Comparison of ENCODE assay signal across 12 cellular contexts in the genomic region with DNA sequence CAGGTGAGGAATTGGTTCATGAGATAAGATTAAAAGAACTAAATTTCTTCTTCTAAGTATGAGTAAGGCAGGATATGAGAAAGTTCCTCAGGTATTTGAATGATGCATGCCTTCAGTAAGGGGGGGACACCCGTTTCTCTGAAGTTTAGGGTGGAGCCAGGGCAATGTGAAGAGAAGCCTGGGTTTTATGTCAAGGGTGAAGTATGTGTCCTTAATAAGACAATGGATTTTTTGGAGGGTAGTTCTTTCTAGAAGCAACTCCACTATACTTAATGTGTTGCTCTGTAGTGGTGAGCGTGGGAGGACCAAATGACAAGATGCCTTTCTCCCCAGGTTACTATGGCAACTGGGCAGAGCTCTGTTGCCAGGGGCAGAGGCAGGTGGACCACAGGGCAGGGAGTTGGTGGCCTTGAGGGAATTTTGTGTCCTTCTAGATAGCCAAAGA. TPM values are rescaled to one million over a fixed set of nuclear protein-coding genes. Genes with fewer than 3 reads are reported as not detected.
DNase-seq lines count a peak whose midpoint lies in the region; ATAC-seq and TF ChIP-seq lines count a peak whose summit lies in the region.
"Had no signal": no experiment of that assay in that cellular context is flagged by ENCODE, and none has a peak within 500 bp of the region (broad histone marks: within the 10 kb centered on the region; RNA-seq: fewer than 3 reads in every experiment).

No MANE protein-coding gene starts in this region.

- no peak for TF ChIP-seq CTCF in PC-3 (conservative IDR thresholded peaks at IDR 0.05; ENCODE audit: low read depth, low read length)
- no peak for TF ChIP-seq CTCF in epithelial cell of esophagus (IDR thresholded peaks at IDR 0.05; ENCODE audit: insufficient read depth, low read depth, low read length, missing control alignments)
- TF ChIP-seq CTCF in gastrocnemius medialis (IDR thresholded peaks at IDR 0.05 in 4 of 5, conservative IDR thresholded peaks at IDR 0.05 in 1 of 5): no peak
- TF ChIP-seq CTCF in CD8-positive, alpha-beta T cell (IDR thresholded peaks at IDR 0.05): no peak

- H3F3A ChIP-seq in PC-3 (ENCODE audit: low read length, unreplicated experiment): peaks cover 4% of the 10 kb centered on the region

- peak overlapping the region; percentile 80 for H3K27ac ChIP-seq in PC-3 (ENCODE audit: low read length)
- H3K27ac ChIP-seq in gastrocnemius medialis: peak overlapping the region in 1 of 4 donors; percentile 5
- no peak overlapping the region for H3K27ac ChIP-seq in CD8-positive, alpha-beta T cell (ENCODE audit: low read depth, low read length)
- H3K27ac ChIP-seq: C4-2B had no signal

- intact Hi-C loops in activated CD4-positive, alpha-beta memory T cell treated with anti-CD3 and anti-CD28 coated beads for 36 hours (cut with micrococcal nuclease): no loop called here
- intact Hi-C loops in PC-3 (cut with micrococcal nuclease): loop anchor here (1.0 to 2.0 kb wide), 3 partner anchors 14 to 60 kb away; no protein-coding TSS in a partner anchor
- intact Hi-C loops in sciatic nerve (cut with DNase I): no loop called here
- intact Hi-C loops in gastrocnemius medialis (cut with DNase I; ENCODE audit: low total_unique reads): loop anchor here (5.0 kb wide), 1 partner anchor 41 kb away; no protein-coding TSS in a partner anchor
- intact Hi-C loops in CD8-positive, alpha-beta T cell (cut with DNase I, micrococcal nuclease): no loop called here

- no peak overlapping the region for H2AFZ ChIP-seq in PC-3 (ENCODE audit: low read length)

- H3K27me3 ChIP-seq in PC-3 (ENCODE audit: low read length) (no peaks in the 10 kb centered on the region), gastrocnemius medialis (no peaks in the 10 kb centered on the region)
- H3K27me3 ChIP-seq in CD8-positive, alpha-beta T cell (ENCODE audit: insufficient read depth, low read length): no peaks in the 10 kb centered on the region

- H3K4me3 Mint-ChIP-seq in activated CD4-positive, alpha-beta memory T cell treated with anti-CD3 and anti-CD28 coated beads for 36 hours: no peak overlapping the region
- H3K4me3 Mint-ChIP-seq in activated CD4-positive, alpha-beta memory T cell treated with anti-CD3 and anti-CD28 coated beads, Interleukin-2, amount 10 ng/mL, durations not matched to agents 7 days and 5 days: no peak overlapping the region
- no peak overlapping the region for H3K4me3 Mint-ChIP-seq in CD8-positive, alpha-beta T cell
- H3K4me3 Mint-ChIP-seq: naive thymus-derived CD8-positive, alpha-beta T cell had no signal

- ATAC-seq in PC-3 (peak; percentile 90), sciatic nerve (peak; percentile 10), gastrocnemius medialis (no peak)
- no peak for ATAC-seq in CD8-positive, alpha-beta T cell
- ATAC-seq: naive thymus-derived CD8-positive, alpha-beta T cell had no signal

- H3K9me3 ChIP-seq in PC-3 (ENCODE audit: low read length) (no peaks in the 10 kb centered on the region), gastrocnemius medialis (no peaks in the 10 kb centered on the region)
- H3K9me3 ChIP-seq in CD8-positive, alpha-beta T cell (ENCODE audit: low read length): no peaks in the 10 kb centered on the region

- H3K36me3 ChIP-seq in PC-3 (ENCODE audit: low read depth, low read length) (peaks cover 47% of the 10 kb centered on the region), gastrocnemius medialis (no peaks in the 10 kb centered on the region)
- no peaks in the 10 kb centered on the region for H3K36me3 ChIP-seq in CD8-positive, alpha-beta T cell (ENCODE audit: insufficient read depth, low read length)

- no TSS peak for BruUV-seq in PC-3 (replicated peaks; lab: Mats Ljungman, UMichigan)

- in situ Hi-C loops in gastrocnemius medialis (cut with MboI; ENCODE audit: low sequenced_read_pairs in 4 of 4): no loop called here

- peaks cover 90% of the 10 kb centered on the region for H3K79me2 ChIP-seq in PC-3 (ENCODE audit: low read length)

- H3K9me3 Mint-ChIP-seq in activated CD4-positive, alpha-beta memory T cell treated with anti-CD3 and anti-CD28 coated beads for 36 hours: no peaks in the 10 kb centered on the region
- H3K9me3 Mint-ChIP-seq in activated CD4-positive, alpha-beta memory T cell treated with anti-CD3 and anti-CD28 coated beads, Interleukin-2, amount 10 ng/mL, durations not matched to agents 7 days and 5 days: no peaks in the 10 kb centered on the region
- no peaks in the 10 kb centered on the region for H3K9me3 Mint-ChIP-seq in CD8-positive, alpha-beta T cell

- H4K20me1 ChIP-seq in PC-3 (ENCODE audit: low read length): no peaks in the 10 kb centered on the region

- POLR2A ChIA-PET in activated CD4-positive, alpha-beta memory T cell treated with anti-CD3 and anti-CD28 coated beads for 36 hours (lab: Charles Lee): no interaction called here
- POLR2A ChIA-PET in activated CD4-positive, alpha-beta memory T cell treated with anti-CD3 and anti-CD28 coated beads, Interleukin-2, amount 10 ng/mL, durations not matched to agents 7 days and 5 days (lab: Charles Lee): no interaction called here
- POLR2A ChIA-PET in PC-3 (lab: Charles Lee; ENCODE audit: unreplicated experiment): no interaction called here
- POLR2A ChIA-PET in CD8-positive, alpha-beta T cell (lab: Charles Lee): no interaction called here

- CTCF ChIA-PET in activated CD4-positive, alpha-beta memory T cell treated with anti-CD3 and anti-CD28 coated beads for 36 hours (lab: Charles Lee): interaction anchor here (1.0 kb wide), 1 partner anchor 236 kb away, joined by 3 read pairs; no protein-coding TSS in a partner anchor
- CTCF ChIA-PET in activated CD4-positive, alpha-beta memory T cell treated with anti-CD3 and anti-CD28 coated beads, Interleukin-2, amount 10 ng/mL, durations not matched to agents 7 days and 5 days (lab: Charles Lee): interaction anchor here (1.1 kb wide), 1 partner anchor 111 kb away, joined by 3 read pairs; no protein-coding TSS in a partner anchor
- CTCF ChIA-PET in PC-3 (lab: Charles Lee): no interaction called here
- CTCF ChIA-PET in CD8-positive, alpha-beta T cell (lab: Charles Lee): no interaction called here

- H3K9ac ChIP-seq in PC-3 (ENCODE audit: low read length): peak overlapping the region; percentile 6; the same call in 1 of the 2 replicates

- no peak overlapping the region for H3K27ac Mint-ChIP-seq in activated CD4-positive, alpha-beta memory T cell treated with anti-CD3 and anti-CD28 coated beads for 36 hours
- no peak overlapping the region for H3K27ac Mint-ChIP-seq in activated CD4-positive, alpha-beta memory T cell treated with anti-CD3 and anti-CD28 coated beads, Interleukin-2, amount 10 ng/mL, durations not matched to agents 7 days and 5 days
- H3K27ac Mint-ChIP-seq in CD8-positive, alpha-beta T cell: no peak overlapping the region
- H3K27ac Mint-ChIP-seq: naive thymus-derived CD8-positive, alpha-beta T cell had no signal

- H3K4me3 ChIP-seq in PC-3 (ENCODE audit: low read length) (no peak overlapping the region), epithelial cell of esophagus (ENCODE audit: low read length) (no peak overlapping the region), gastrocnemius medialis (no peak overlapping the region)
- no peak overlapping the region for H3K4me3 ChIP-seq in CD8-positive, alpha-beta T cell (ENCODE audit: low read depth, low read length)

- H3K4me1 Mint-ChIP-seq in activated CD4-positive, alpha-beta memory T cell treated with anti-CD3 and anti-CD28 coated beads for 36 hours (ENCODE audit: low read depth): peaks cover 10% of the 10 kb centered on the region
- peaks cover 26% of the 10 kb centered on the region for H3K4me1 Mint-ChIP-seq in activated CD4-positive, alpha-beta memory T cell treated with anti-CD3 and anti-CD28 coated beads, Interleukin-2, amount 10 ng/mL, durations not matched to agents 7 days and 5 days
- no peaks in the 10 kb centered on the region for H3K4me1 Mint-ChIP-seq in CD8-positive, alpha-beta T cell (ENCODE audit: low read depth)

- peak overlapping the region; percentile 41 for H3K4me2 ChIP-seq in PC-3 (ENCODE audit: low read length)

- no peak for TF ChIP-seq POLR2A in gastrocnemius medialis (IDR thresholded peaks at IDR 0.05)

- H3K4me1 ChIP-seq in PC-3 (ENCODE audit: insufficient read depth, low read length): peaks cover 38% of the 10 kb centered on the region
- H3K4me1 ChIP-seq in gastrocnemius medialis: peaks cover 0 to 3% of the 10 kb centered on the region in 2 donors
- H3K4me1 ChIP-seq in CD8-positive, alpha-beta T cell (ENCODE audit: insufficient read depth, low read length): no peaks in the 10 kb centered on the region

- no peaks in the 10 kb centered on the region for H3K27me3 Mint-ChIP-seq in activated CD4-positive, alpha-beta memory T cell treated with anti-CD3 and anti-CD28 coated beads for 36 hours
- H3K27me3 Mint-ChIP-seq in activated CD4-positive, alpha-beta memory T cell treated with anti-CD3 and anti-CD28 coated beads, Interleukin-2, amount 10 ng/mL, durations not matched to agents 7 days and 5 days: no peaks in the 10 kb centered on the region
- no peaks in the 10 kb centered on the region for H3K27me3 Mint-ChIP-seq in CD8-positive, alpha-beta T cell (ENCODE audit: low read depth)
- H3K27me3 Mint-ChIP-seq: naive thymus-derived CD8-positive, alpha-beta T cell had no signal

- DNase-seq in activated CD4-positive, alpha-beta memory T cell treated with anti-CD3 and anti-CD28 coated beads for 36 hours: peak; percentile 32
- no peak for DNase-seq in activated CD4-positive, alpha-beta memory T cell treated with anti-CD3 and anti-CD28 coated beads, Interleukin-2, amount 10 ng/mL, durations not matched to agents 7 days and 5 days
- DNase-seq in PC-3 (peak; percentile 97), epithelial cell of esophagus (ENCODE audit: low read depth) (peak; percentile 91), sciatic nerve (ENCODE audit: low spot score) (no peak), gastrocnemius medialis (no peak), NCI-H1105 (lab: John Stamatoyannopoulos, UW) (no peak)
- DNase-seq in CD8-positive, alpha-beta T cell: no peak
- DNase-seq: activated CD4-positive, CD25-positive, alpha-beta regulatory T cell treated with anti-CD3 and anti-CD28 coated beads, Interleukin-2, amount 50 U/mL, for 72 hours; naive thymus-derived CD8-positive, alpha-beta T cell; NCI-H82 had no signal

- peaks cover 4% of the 10 kb centered on the region for H3K36me3 Mint-ChIP-seq in activated CD4-positive, alpha-beta memory T cell treated with anti-CD3 and anti-CD28 coated beads for 36 hours
- H3K36me3 Mint-ChIP-seq in activated CD4-positive, alpha-beta memory T cell treated with anti-CD3 and anti-CD28 coated beads, Interleukin-2, amount 10 ng/mL, durations not matched to agents 7 days and 5 days (ENCODE audit: low read depth): peaks cover 3% of the 10 kb centered on the region
- no peaks in the 10 kb centered on the region for H3K36me3 Mint-ChIP-seq in CD8-positive, alpha-beta T cell

- H3K9me2 ChIP-seq in PC-3 (replicated peaks; ENCODE audit: low read length): no peaks in the 10 kb centered on the region

RNA-seq across cellular contexts. Expression of a gene that starts 44.0 kb away (rescaled TPM):
- total RNA-seq in activated CD4-positive, alpha-beta memory T cell treated with anti-CD3 and anti-CD28 coated beads for 36 hours: 1 to 10 TPM; 2.1 TPM
- total RNA-seq in activated CD4-positive, alpha-beta memory T cell treated with anti-CD3 and anti-CD28 coated beads, Interleukin-2, amount 10 ng/mL, durations not matched to agents 7 days and 5 days: 1 to 10 TPM; 4.6 to 6.3 TPM
- 90.1 and 104 TPM in 2 replicates for total RNA-seq in PC-3 (2014; rRNA removed)
- total RNA-seq in sciatic nerve: 150 TPM
- 1 to 10 TPM; 3.0 to 7.2 (median 4.0) TPM for total RNA-seq in gastrocnemius medialis
- 10 to 100 TPM in 1 of 2 experiments, 1 to 10 TPM in 1; 10.0 to 12.9 TPM for total RNA-seq in CD8-positive, alpha-beta T cell

Comparison
In these comparisons a context has a peak if more than half of its experiments do, and no peak if none do; other contexts are left out.
1. DNase-seq: peak in activated CD4-positive, alpha-beta memory T cell treated with anti-CD3 and anti-CD28 coated beads for 36 hours (single experiment), PC-3 (single experiment) and epithelial cell of esophagus (single experiment); none in activated CD4-positive, alpha-beta memory T cell treated with anti-CD3 and anti-CD28 coated beads, Interleukin-2, amount 10 ng/mL, durations not matched to agents 7 days and 5 days (single experiment), sciatic nerve (single experiment), gastrocnemius medialis (0 of 2), NCI-H1105 (single experiment) and CD8-positive, alpha-beta T cell (0 of 7).
2. ATAC-seq: peak in PC-3 (single experiment) and sciatic nerve (single experiment); none in gastrocnemius medialis (0 of 2) and CD8-positive, alpha-beta T cell (single experiment).
3. CTCF ChIA-PET loops: an anchor here in activated CD4-positive, alpha-beta memory T cell treated with anti-CD3 and anti-CD28 coated beads for 36 hours (1.0 kb wide) and activated CD4-positive, alpha-beta memory T cell treated with anti-CD3 and anti-CD28 coated beads, Interleukin-2, amount 10 ng/mL, durations not matched to agents 7 days and 5 days (1.1 kb wide); none called in PC-3 and CD8-positive, alpha-beta T cell.
4. intact Hi-C loops: an anchor here in PC-3 (1.0 to 2.0 kb wide) and gastrocnemius medialis (5.0 kb wide); none called in activated CD4-positive, alpha-beta memory T cell treated with anti-CD3 and anti-CD28 coated beads for 36 hours, sciatic nerve and CD8-positive, alpha-beta T cell.